ENCODE assay signal across 14 cellular contexts in the genomic region with DNA sequence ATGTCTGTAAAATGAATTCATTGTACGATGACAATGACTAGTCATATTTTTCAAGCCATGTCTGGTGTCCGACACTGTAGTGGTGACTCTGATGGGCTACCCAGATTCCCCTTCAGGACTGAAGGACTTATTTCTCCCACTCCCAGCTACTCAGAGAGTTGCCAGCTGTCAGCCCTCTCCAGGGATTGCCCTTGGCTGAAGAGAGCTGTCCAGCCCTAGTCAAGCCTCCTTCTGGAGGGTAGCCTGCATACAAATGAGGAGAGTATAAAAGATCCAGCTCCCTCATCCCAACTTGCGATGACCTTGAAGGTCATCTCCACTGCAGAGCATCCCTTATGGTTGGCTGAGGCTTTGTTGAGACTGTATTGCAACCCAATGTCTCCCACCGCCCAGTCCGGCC. TPM values are rescaled to one million over a fixed set of nuclear protein-coding genes. Genes with fewer than 3 reads are reported as not detected.
"Had no signal": no experiment of that assay in that cellular context is flagged by ENCODE, and none has a peak within 500 bp of the region (broad histone marks: within the 10 kb centered on the region; RNA-seq: fewer than 3 reads in every experiment).

No MANE protein-coding gene starts in this region.

- FAIRE-seq: frontal cortex, islet of Langerhans had no signal

- H3K27ac ChIP-seq: body of pancreas, epithelial cell of prostate, tibial nerve had no signal

- H3K9me3 ChIP-seq: body of pancreas had no signal

- H3K36me3 ChIP-seq: tibial nerve had no signal

- H3K4me1 ChIP-seq: body of pancreas, tibial nerve had no signal

- H3K4me3 ChIP-seq: body of pancreas, tibial nerve had no signal

- H3K27me3 ChIP-seq: body of pancreas, tibial nerve had no signal

- DNase-seq: activated CD4-positive, alpha-beta T cell treated with anti-CD3 and anti-CD28 coated beads for 36 hours; activated CD8-positive, alpha-beta memory T cell treated with anti-CD3 and anti-CD28 coated beads, Interleukin-2, amount 50 U/mL, for 4 hours; activated CD8-positive, alpha-beta T cell treated with anti-CD3 and anti-CD28 coated beads, Interleukin-2, amount 10 ng/mL, durations not matched to agents 7 days and 5 days; activated effector memory CD4-positive, alpha-beta T cell treated with anti-CD3 and anti-CD28 coated beads, Interleukin-2, amount 50 U/mL, for 16 hours; activated T-cell treated with anti-CD3 and anti-CD28 coated beads, Interleukin-2, amount 50 U/mL, for 48 hours; body of pancreas; effector CD8-positive, alpha-beta T cell; nucleus accumbens; stimulated activated CD4-positive, alpha-beta T cell treated with anti-CD3 and anti-CD28 coated beads, Interleukin-2, amount 100 ng/mL, for 48 hours; T-helper 17 cell had no signal

RNA-seq across cellular contexts. Expression of gene JPH2, which starts 29.9 kb away (rescaled TPM):
- total RNA-seq: T-helper 17 cell had no signal
